In the genomic region with DNA sequence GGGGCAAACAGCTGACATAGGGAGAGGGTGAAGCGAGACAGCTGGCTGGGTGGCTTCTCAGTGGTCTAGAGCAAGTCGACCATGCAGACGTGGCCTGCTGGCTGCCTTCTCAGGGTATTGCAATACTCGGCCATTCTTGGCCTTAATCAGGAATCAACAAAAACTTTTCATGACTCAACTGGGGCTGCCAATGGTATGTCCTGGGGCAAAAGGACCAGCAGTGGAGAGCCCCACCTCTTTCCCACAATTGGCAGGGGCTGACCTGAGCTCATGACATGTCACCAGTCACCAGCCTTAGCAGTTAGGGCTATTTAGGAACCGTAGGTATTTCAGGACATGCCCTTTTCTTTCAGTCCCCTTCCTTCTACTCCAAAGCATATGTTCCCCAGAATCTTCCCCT, we compare ENCODE assay signal across 16 cellular contexts. TPM values are rescaled to one million over a fixed set of nuclear protein-coding genes. Genes with fewer than 3 reads are reported as not detected.
DNase-seq lines count a peak whose midpoint lies in the region; ATAC-seq and TF ChIP-seq lines count a peak whose summit lies in the region.
"Had no signal": no experiment of that assay in that cellular context is flagged by ENCODE, and none has a peak within 500 bp of the region (broad histone marks: within the 10 kb centered on the region; RNA-seq: fewer than 3 reads in every experiment).

No MANE protein-coding gene starts in this region.

- no TSS peak for BruUV-seq in IMR-90 (replicated peaks; lab: Mats Ljungman, UMichigan)

- H2BK5ac ChIP-seq in IMR-90 (ENCODE audit: low read depth, low read length, poor library complexity, severe bottlenecking): no peak overlapping the region
- H2BK5ac ChIP-seq in mesendoderm (ENCODE audit: low read length): no peak overlapping the region

- H3K27me3 ChIP-seq in IMR-90 (ENCODE audit: control insufficient read depth, insufficient read depth, low read length) (peaks cover 21% of the 10 kb centered on the region), mesendoderm (ENCODE audit: insufficient read depth, low read length, poor library complexity) (no peaks in the 10 kb centered on the region), gastroesophageal sphincter (no peaks in the 10 kb centered on the region)
- H3K27me3 ChIP-seq in CD8-positive, alpha-beta memory T cell (ENCODE audit: insufficient read depth, low read length, poor library complexity, severe bottlenecking): no peaks in the 10 kb centered on the region

- intact Hi-C loops in IMR-90 (cut with micrococcal nuclease): no loop called here
- intact Hi-C loops in left colon (cut with DNase I, micrococcal nuclease): no loop called here

- no peak overlapping the region for H3K14ac ChIP-seq in IMR-90 (replicated peaks; ENCODE audit: low read depth, low read length)

- no peak overlapping the region for H3K4me2 ChIP-seq in IMR-90 (ENCODE audit: low read depth, low read length)
- no peak overlapping the region for H3K4me2 ChIP-seq in mesendoderm (ENCODE audit: low read length)
- H3K4me2 ChIP-seq: KMS-11 had no signal

- H3K4me1 ChIP-seq in IMR-90 (ENCODE audit: control insufficient read depth, insufficient read depth, low read length) (no peaks in the 10 kb centered on the region), mesendoderm (ENCODE audit: control insufficient read depth, low read depth, low read length) (no peaks in the 10 kb centered on the region), gastroesophageal sphincter (peaks cover 0 to 27% (median 0%) of the 10 kb centered on the region in 3 donors)
- H3K4me1 ChIP-seq in CD8-positive, alpha-beta memory T cell (ENCODE audit: insufficient read depth, low read length): no peaks in the 10 kb centered on the region

- H2AK5ac ChIP-seq in IMR-90 (ENCODE audit: low read depth, low read length): no peak overlapping the region
- H2AK5ac ChIP-seq in mesendoderm (ENCODE audit: low read length): no peak overlapping the region

- H3K4ac ChIP-seq in IMR-90 (ENCODE audit: low read depth, low read length): no peak overlapping the region
- H3K4ac ChIP-seq in mesendoderm (ENCODE audit: low read depth, low read length): no peak overlapping the region

- H2BK15ac ChIP-seq in IMR-90 (ENCODE audit: low read depth, low read length) (no peak overlapping the region), mesendoderm (replicated peaks; ENCODE audit: low read depth) (no peak overlapping the region)

- peak overlapping the region; percentile 37 for H2AK9ac ChIP-seq in IMR-90 (replicated peaks; ENCODE audit: low read depth, low read length, poor library complexity)

- H3K23ac ChIP-seq in IMR-90 (ENCODE audit: low read depth, low read length): no peak overlapping the region
- H3K23ac ChIP-seq in mesendoderm (ENCODE audit: low read length): no peak overlapping the region

- DNase-seq in Daoy (ENCODE audit: low read depth) (peak; percentile 27), IMR-90 (no peak), T-helper 17 cell (no peak), mesendoderm (peak; percentile 45), left colon (no peak), islet precursor cell (no peak)
- no peak for DNase-seq in CD8-positive, alpha-beta memory T cell
- DNase-seq: DMS79 treated with DMSO at 0.1 percent for 48 hours, GOT3, NCI-H1105 treated with DMSO at 0.1 percent for 48 hours, NCI-H187 treated with DMSO at 0.1 percent for 48 hours, NCI-H2171, NCI-H82 had no signal

- H3K9me3 Mint-ChIP-seq in CD8-positive, alpha-beta memory T cell: no peaks in the 10 kb centered on the region
- H3K9me3 Mint-ChIP-seq: CD14-positive monocyte had no signal

- dilution Hi-C loops in IMR-90 (cut with HindIII; ENCODE audit: low sequenced_read_pairs, unreplicated experiment): no loop called here

- H3K9me3 ChIP-seq in IMR-90 (ENCODE audit: control insufficient read depth, insufficient read depth, low read length) (no peaks in the 10 kb centered on the region), T-helper 17 cell (ENCODE audit: control insufficient read depth, low read length, poor library complexity, severe bottlenecking) (no peaks in the 10 kb centered on the region), gastroesophageal sphincter (no peaks in the 10 kb centered on the region)
- no peaks in the 10 kb centered on the region for H3K9me3 ChIP-seq in CD8-positive, alpha-beta memory T cell (ENCODE audit: low read length)

- no peak overlapping the region for H4K5ac ChIP-seq in IMR-90 (ENCODE audit: low read depth, low read length)
- no peak overlapping the region for H4K5ac ChIP-seq in mesendoderm (ENCODE audit: low read length)

- H2BK120ac ChIP-seq in IMR-90 (ENCODE audit: low read depth, low read length) (no peak overlapping the region), mesendoderm (ENCODE audit: low read depth, low read length) (no peak overlapping the region)

- in situ Hi-C loops in IMR-90 (cut with MboI; ENCODE audit: low sequenced_read_pairs): no loop called here

- no peak overlapping the region for H3K4me3 ChIP-seq in IMR-90 (ENCODE audit: insufficient read depth, low read depth, low read length)
- H3K4me3 ChIP-seq in mesendoderm (ENCODE audit: low read length): no peak overlapping the region
- H3K4me3 ChIP-seq in CD8-positive, alpha-beta memory T cell (ENCODE audit: low read length): no peak overlapping the region
- H3K4me3 ChIP-seq in gastroesophageal sphincter: no peak overlapping the region

- H3K9me1 ChIP-seq in IMR-90 (ENCODE audit: insufficient read depth, low read length): no peaks in the 10 kb centered on the region; the same call in 1 of the 2 replicates

- H4K91ac ChIP-seq in IMR-90 (ENCODE audit: insufficient read depth, low read depth, low read length): no peak overlapping the region

- POLR2A ChIA-PET in IMR-90 (lab: Charles Lee; ENCODE audit: unreplicated experiment): no interaction called here
- POLR2A ChIA-PET in CD8-positive, alpha-beta memory T cell (lab: Charles Lee): no interaction called here

- H3K79me1 ChIP-seq in IMR-90 (ENCODE audit: low read depth in 1 of 2, low read length in 2 of 2) (no peaks in the 10 kb centered on the region), mesendoderm (ENCODE audit: low read length) (no peaks in the 10 kb centered on the region)

- TF ChIP-seq EP300 in gastroesophageal sphincter (IDR thresholded peaks at IDR 0.05): no peak

- no peak overlapping the region for H3K4me3 Mint-ChIP-seq in T-helper 17 cell
- H3K4me3 Mint-ChIP-seq in CD8-positive, alpha-beta memory T cell: no peak overlapping the region
- H3K4me3 Mint-ChIP-seq: CD14-positive monocyte had no signal

- no peaks in the 10 kb centered on the region for H3K4me1 Mint-ChIP-seq in T-helper 17 cell
- peaks cover 0 to 4% (median 2%) of the 10 kb centered on the region in 3 donors for H3K4me1 Mint-ChIP-seq in CD8-positive, alpha-beta memory T cell
- H3K4me1 Mint-ChIP-seq: CD14-positive monocyte had no signal

- H3K27me3 Mint-ChIP-seq in T-helper 17 cell: peaks cover 56% of the 10 kb centered on the region
- H3K27me3 Mint-ChIP-seq in CD8-positive, alpha-beta memory T cell: peaks cover 5 to 42% of the 10 kb centered on the region in 2 donors

- CTCF ChIA-PET in IMR-90 (lab: Yijun Ruan, JAX): no interaction called here
- CTCF ChIA-PET in CD8-positive, alpha-beta memory T cell (lab: Charles Lee): no interaction called here

- H3K79me2 ChIP-seq in mesendoderm (ENCODE audit: control insufficient read depth, insufficient read depth, low read length): no peaks in the 10 kb centered on the region

- H3K56ac ChIP-seq in IMR-90 (ENCODE audit: extremely low read depth, insufficient read depth, low read length) (no peak overlapping the region), mesendoderm (ENCODE audit: low read length) (no peak overlapping the region)

- no peak overlapping the region for H3K27ac ChIP-seq in IMR-90 (ENCODE audit: insufficient read depth, low read length)
- no peak overlapping the region for H3K27ac ChIP-seq in mesendoderm (ENCODE audit: low read depth, low read length)
- no peak overlapping the region for H3K27ac ChIP-seq in CD8-positive, alpha-beta memory T cell (ENCODE audit: low read depth, low read length)
- no peak overlapping the region for H3K27ac ChIP-seq in gastroesophageal sphincter
- H3K27ac ChIP-seq: KMS-11 had no signal

- H3K18ac ChIP-seq in IMR-90 (ENCODE audit: low read depth, low read length) (no peak overlapping the region), mesendoderm (ENCODE audit: low read length) (no peak overlapping the region)

- TF ChIP-seq POLR2A in IMR-90 (IDR thresholded peaks at IDR 0.05; ENCODE audit: low read depth, low read length) (no peak), gastroesophageal sphincter (IDR thresholded peaks at IDR 0.05) (no peak)

- H3K36me3 ChIP-seq in IMR-90 (ENCODE audit: control insufficient read depth, insufficient read depth, low read length) (no peaks in the 10 kb centered on the region), mesendoderm (ENCODE audit: control insufficient read depth, insufficient read depth, low read length) (no peaks in the 10 kb centered on the region), gastroesophageal sphincter (peaks cover 0 to 16% of the 10 kb centered on the region in 2 donors)
- H3K36me3 ChIP-seq in CD8-positive, alpha-beta memory T cell (ENCODE audit: insufficient read depth, low read length): no peaks in the 10 kb centered on the region

- no peak overlapping the region for H3K9ac ChIP-seq in IMR-90 (ENCODE audit: low read depth, low read length)
- no peak overlapping the region for H3K9ac ChIP-seq in mesendoderm (ENCODE audit: low read length)
- H3K9ac ChIP-seq: KMS-11 had no signal

- no peaks in the 10 kb centered on the region for H4K20me1 ChIP-seq in IMR-90 (ENCODE audit: insufficient read depth, low read length)

- peak overlapping the region; percentile 49 for H3K27ac Mint-ChIP-seq in T-helper 17 cell
- H3K27ac Mint-ChIP-seq in CD8-positive, alpha-beta memory T cell: no peak overlapping the region
- H3K27ac Mint-ChIP-seq: CD14-positive monocyte had no signal

- peaks cover 6% of the 10 kb centered on the region for H3K36me3 Mint-ChIP-seq in T-helper 17 cell (ENCODE audit: low read depth)
- no peaks in the 10 kb centered on the region for H3K36me3 Mint-ChIP-seq in CD8-positive, alpha-beta memory T cell
- H3K36me3 Mint-ChIP-seq: CD14-positive monocyte had no signal

- H2BK20ac ChIP-seq in IMR-90 (ENCODE audit: low read depth, low read length): no peak overlapping the region

- no peak for TF ChIP-seq CTCF in IMR-90 (conservative IDR thresholded peaks at IDR 0.05; ENCODE audit: low read depth, low read length)
- TF ChIP-seq CTCF in gastroesophageal sphincter (IDR thresholded peaks at IDR 0.05): no peak

- no peak for TF ChIP-seq RAD21 in IMR-90 (IDR thresholded peaks at IDR 0.05; ENCODE audit: low read length)

- H4K8ac ChIP-seq in IMR-90 (ENCODE audit: low read depth in 2 of 2, low read length in 2 of 2) (no peak overlapping the region), mesendoderm (ENCODE audit: low read depth, low read length) (no peak overlapping the region)

- ATAC-seq in IMR-90 (ENCODE audit: low read depth): no peak
- no peak for ATAC-seq in T-helper 17 cell
- ATAC-seq in left colon: no peak
- ATAC-seq in gastroesophageal sphincter: no peak

- no peak overlapping the region for H2AFZ ChIP-seq in IMR-90 (replicated peaks; ENCODE audit: low read length, poor library complexity)

- no CpG with 5 or more reads among the region's 5 CpGs for WGBS in IMR-90 (ENCODE audit: extremely low coverage in 2 of 2, insufficient read length in 1 of 2), 2 experiments
- WGBS in mesendoderm (ENCODE audit: extremely low coverage, insufficient coverage, low lambda C conversion rate): no CpG with 5 or more reads among the region's 5 CpGs
- WGBS in gastroesophageal sphincter (ENCODE audit: low coverage in 1 of 2), 2 donors: 67 to 90% methylated on average over 1 to 2 of the region's 5 CpGs

RNA-seq across cellular contexts. Expression of a gene that starts 19.1 kb away (rescaled TPM):
- 0.68 and 1.4 TPM in 2 replicates for total RNA-seq in Daoy (2014; rRNA removed; shearing (Covaris generic))
- total RNA-seq in IMR-90 (2012; rRNA removed) (0.28 and 0.54 TPM in 2 replicates), T-helper 17 cell (not detected), left colon (10 to 100 TPM in 1 of 2 donors, 1 to 10 TPM in 1; 6.8 to 11.4 TPM), gastroesophageal sphincter (10 to 100 TPM in 1 of 4 donors, 1 to 10 TPM in 3; 6.5 to 15.0 (median 8.0) TPM)
- polyA plus RNA-seq in IMR-90 (2012; rRNA removed): 0.24 and 0.43 TPM in 2 replicates
- polyA plus RNA-seq in IMR-90 (2012; cell fraction: cytosol; rRNA removed): 0.16 and 0.19 TPM in 2 replicates
- polyA plus RNA-seq in IMR-90 (2012; cell fraction: nucleus; rRNA removed; ENCODE audit: low replicate concordance): 0.17 and 1.6 TPM in 2 replicates
- 0.14 TPM for polyA plus RNA-seq in mesendoderm (2013, experiment 1 of 2)
- 0.17 TPM for polyA plus RNA-seq in mesendoderm (2013, experiment 2 of 2)
- total RNA-seq in CD8-positive, alpha-beta memory T cell: not detected
- polyA plus RNA-seq in CD8-positive, alpha-beta memory T cell: not detected
- polyA plus RNA-seq: CD14-positive monocyte had no signal

Comparison
In these comparisons a context has a peak if more than half of its experiments do, and no peak if none do; other contexts are left out.
1. DNase-seq: peak in Daoy (single experiment) and mesendoderm (single experiment); none in IMR-90 (single experiment), T-helper 17 cell (0 of 3), CD8-positive, alpha-beta memory T cell (0 of 5), left colon (0 of 2) and islet precursor cell (single experiment).